Comparison of ENCODE assay signal across 8 cellular contexts in the genomic region with DNA sequence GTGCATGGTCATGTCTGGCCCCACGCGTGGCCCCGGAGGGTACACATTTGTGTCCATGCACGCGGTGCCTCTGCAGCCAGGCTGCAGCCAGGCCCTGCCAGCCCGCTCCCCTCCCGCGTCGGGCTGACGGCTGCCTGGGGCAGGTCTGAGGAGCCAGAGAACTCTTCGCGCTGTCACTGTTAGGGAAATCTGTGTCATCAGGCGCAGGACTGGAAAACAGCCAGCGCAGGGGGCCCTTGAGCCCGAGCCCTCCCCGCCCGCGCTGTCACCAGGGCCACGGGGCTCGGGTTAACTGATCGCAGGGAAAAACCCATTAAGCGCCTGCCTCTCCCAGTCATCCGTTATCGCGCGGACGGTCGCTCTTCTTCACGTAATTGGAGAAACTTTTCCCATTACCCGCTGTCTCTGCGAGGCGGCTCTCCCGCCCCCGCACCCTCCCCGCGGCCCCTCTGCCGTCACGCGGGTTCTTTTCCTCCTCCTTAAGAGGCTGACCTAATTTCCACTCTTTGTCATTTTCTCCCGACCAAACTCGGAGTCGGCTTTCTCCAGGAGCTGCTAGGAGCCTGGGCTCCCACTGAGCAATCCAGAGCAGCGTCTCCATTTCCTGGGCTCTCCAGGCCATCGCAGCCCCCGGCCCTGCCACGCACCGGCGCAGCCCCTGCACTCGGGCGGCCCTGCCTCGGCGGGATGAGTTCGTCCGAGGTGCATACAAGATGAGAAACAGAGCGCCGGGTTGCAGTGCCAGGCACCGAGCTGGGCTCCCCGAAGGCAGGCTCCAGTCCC. TPM values are rescaled to one million over a fixed set of nuclear protein-coding genes. Genes with fewer than 3 reads are reported as not detected.
A peak's percentile ranks its signal among the peaks of the same experiment; 100 is the strongest.
DNase-seq lines count a peak whose midpoint lies in the region; TF ChIP-seq lines count a peak whose summit lies in the region.

No MANE protein-coding gene starts in this region.

- no peak for TF ChIP-seq POLR2A in vagina (IDR thresholded peaks at IDR 0.05)

- intact Hi-C loops in vagina (cut with DNase I), result no loop called here

- no peak for TF ChIP-seq CTCF in vagina (IDR thresholded peaks at IDR 0.05)

- H3K4me1 ChIP-seq in mesodermal cell (ENCODE audit: control insufficient read depth, insufficient read depth, low read length, poor library complexity, severe bottlenecking) (peaks cover 7% of the 10 kb centered on the region), vagina (peaks cover 32% of the 10 kb centered on the region)

- DNase-seq in stimulated activated CD4-positive, alpha-beta T cell treated with anti-CD3 and anti-CD28 coated beads, Interleukin-15, amount 100 ng/mL, for 24 hours, result peak; percentile 50
- DNase-seq in stimulated activated CD4-positive, alpha-beta T cell treated with anti-CD3 and anti-CD28 coated beads, Interleukin-2, amount 100 ng/mL, for 48 hours, result no peak
- peak in 44 of 61 donors; percentile 10 to 78 (median 44) for DNase-seq in caudate nucleus (lab: John Stamatoyannopoulos, UW)
- DNase-seq in vagina (ENCODE audit: extremely low spot score in 2 of 2), result no peak
- DNase-seq in HK-2 (ENCODE audit: unreplicated experiment), result no peak
- DNase-seq in HPDE6-E6E7 (ENCODE audit: extremely low spot score), result no peak
- no peak for DNase-seq in Kasumi-1 (lab: John Stamatoyannopoulos, UW)

- no peak overlapping the region for H3K27ac ChIP-seq in caudate nucleus (ENCODE audit: low read depth, low read length)
- peak overlapping the region; percentile 29 for H3K27ac ChIP-seq in mesodermal cell (ENCODE audit: low read depth, low read length, severe bottlenecking)
- peak overlapping the region; percentile 62 for H3K27ac ChIP-seq in vagina

- H3K36me3 ChIP-seq in mesodermal cell (ENCODE audit: control insufficient read depth, insufficient read depth, low read length) (no peaks in the 10 kb centered on the region), vagina (no peaks in the 10 kb centered on the region)

- peak overlapping the region; percentile 21 for H3K4me3 ChIP-seq in mesodermal cell (ENCODE audit: extremely low read depth, insufficient read depth, low read length, poor library complexity, severe bottlenecking)
- H3K4me3 ChIP-seq in vagina, result peak overlapping the region; percentile 35 to 39

- WGBS in mesodermal cell (ENCODE audit: insufficient coverage in 2 of 2), 2 experiments, result 12 to 13% methylated on average over 54 to 55 of the region's 58 CpGs

- no peaks in the 10 kb centered on the region for H3K27me3 ChIP-seq in vagina

- no peaks in the 10 kb centered on the region for H3K9me3 ChIP-seq in mesodermal cell (ENCODE audit: control insufficient read depth, low read length)
- no peaks in the 10 kb centered on the region for H3K9me3 ChIP-seq in vagina

RNA-seq across cellular contexts. Expression of a gene that starts 57.5 kb away (rescaled TPM):
- polyA plus RNA-seq in mesodermal cell (2013, experiment 1 of 2), result not detected
- not detected for polyA plus RNA-seq in mesodermal cell (2013, experiment 2 of 2)
- total RNA-seq in vagina, result not detected

Comparison
In these comparisons a context has a peak if more than half of its experiments do, and no peak if none do; other contexts are left out.
1. DNase-seq: peak in stimulated activated CD4-positive, alpha-beta T cell treated with anti-CD3 and anti-CD28 coated beads, Interleukin-15, amount 100 ng/mL, for 24 hours (single experiment) and caudate nucleus (44 of 61); none in stimulated activated CD4-positive, alpha-beta T cell treated with anti-CD3 and anti-CD28 coated beads, Interleukin-2, amount 100 ng/mL, for 48 hours (0 of 2), vagina (0 of 2), HK-2 (single experiment), HPDE6-E6E7 (single experiment) and Kasumi-1 (0 of 2).